In the genomic region with DNA sequence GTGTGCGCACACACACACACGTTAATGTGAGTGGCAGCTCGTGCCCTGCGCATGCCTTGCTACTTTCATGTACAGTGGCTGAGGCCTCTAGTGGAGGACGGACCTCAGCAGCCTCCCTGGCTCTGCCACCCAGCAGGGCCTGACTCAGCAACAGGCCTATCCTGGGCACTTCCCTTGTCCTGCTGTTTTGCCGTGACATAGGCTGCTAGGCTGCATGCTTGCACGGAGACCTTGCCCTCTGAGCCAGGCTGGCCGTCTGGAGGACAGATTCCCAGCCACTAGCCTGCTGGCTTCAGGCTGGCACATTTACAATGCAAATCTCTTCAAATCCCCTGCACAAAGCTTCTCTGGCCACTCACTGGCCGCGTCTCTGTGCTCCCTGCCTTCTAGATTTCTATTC, we compare ENCODE assay signal across 16 cellular contexts. TPM values are rescaled to one million over a fixed set of nuclear protein-coding genes. Genes with fewer than 3 reads are reported as not detected.
A peak's percentile ranks its signal among the peaks of the same experiment; 100 is the strongest.
DNase-seq lines count a peak whose midpoint lies in the region; ATAC-seq lines count a peak whose summit lies in the region.
"Had no signal": no experiment of that assay in that cellular context is flagged by ENCODE, and none has a peak within 500 bp of the region (broad histone marks: within the 10 kb centered on the region; RNA-seq: fewer than 3 reads in every experiment).

No MANE protein-coding gene starts in this region.

- H3K27me3 ChIP-seq in iPS-18a (ENCODE audit: control insufficient read depth, insufficient read depth, low read length) = no peaks in the 10 kb centered on the region
- H3K27me3 ChIP-seq: ovary had no signal

- H3K4me1 ChIP-seq in iPS-18a (ENCODE audit: control insufficient read depth, low read depth, low read length) = peaks cover 14% of the 10 kb centered on the region

- no peak overlapping the region for H3K27ac Mint-ChIP-seq in activated naive CD4-positive, alpha-beta T cell treated with anti-CD3 and anti-CD28 coated beads, Interleukin-2, amount 10 ng/mL, durations not matched to agents 7 days and 5 days
- H3K27ac Mint-ChIP-seq in activated CD4-positive, alpha-beta memory T cell treated with anti-CD3 and anti-CD28 coated beads for 36 hours = peak overlapping the region; percentile 60
- H3K27ac Mint-ChIP-seq in stimulated activated naive B cell treated with anti-CD40 and anti-IgM and Interleukin-4, amounts not matched to agents 10 μg/mL and 1 μg/mL and 100 μg/mL, for 72 hours = peak overlapping the region; percentile 53
- H3K27ac Mint-ChIP-seq: memory B cell; stimulated activated naive CD8-positive, alpha-beta T cell treated with anti-CD3 and anti-CD28 coated beads, Interleukin-15, Interleukin-2, amounts not matched to agents 100 ng/mL and 50 ng/mL, for 24 hours had no signal

- POLR2A ChIA-PET in activated CD4-positive, alpha-beta memory T cell treated with anti-CD3 and anti-CD28 coated beads for 36 hours (lab: Charles Lee) = no interaction called here

- DNase-seq in activated naive CD4-positive, alpha-beta T cell treated with anti-CD3 and anti-CD28 coated beads, Interleukin-2, amount 10 ng/mL, durations not matched to agents 7 days and 5 days = no peak
- no peak for DNase-seq in activated naive CD4-positive, alpha-beta T cell treated with Interleukin-2 at 50 U/mL for 16 hours
- DNase-seq in activated CD4-positive, alpha-beta memory T cell treated with anti-CD3 and anti-CD28 coated beads for 36 hours = no peak
- no peak for DNase-seq in stimulated activated naive B cell treated with anti-CD40 and anti-IgM and Interleukin-4, amounts not matched to agents 10 μg/mL and 1 μg/mL and 100 μg/mL, for 72 hours
- no peak for DNase-seq in cortex of kidney (lab: John Stamatoyannopoulos, UW)
- DNase-seq in DMS 273 treated with DMSO at 0.1 percent for 48 hours (lab: John Stamatoyannopoulos, UW) = no peak
- DNase-seq: activated effector memory CD4-positive, alpha-beta T cell treated with Interleukin-2 at 50 U/mL for 16 hours; effector memory CD8-positive, alpha-beta T cell; NCI-H187 treated with DMSO at 0.1 percent for 48 hours; NCI-H748 treated with DMSO at 0.1 percent for 48 hours; ovary had no signal

- H3K9ac ChIP-seq in iPS-18a (ENCODE audit: low read length) = no peak overlapping the region

- CTCF ChIA-PET in activated naive CD4-positive, alpha-beta T cell treated with anti-CD3 and anti-CD28 coated beads, Interleukin-2, amount 10 ng/mL, durations not matched to agents 7 days and 5 days (lab: Charles Lee) = no interaction called here
- CTCF ChIA-PET in activated CD4-positive, alpha-beta memory T cell treated with anti-CD3 and anti-CD28 coated beads for 36 hours (lab: Charles Lee) = interaction anchor here (0.8 to 1.1 kb wide), 2 partner anchors 39 to 74 kb away, joined by 3 to 4 read pairs; no protein-coding TSS in a partner anchor

- H3K27ac ChIP-seq in iPS-18a (ENCODE audit: low read length) = no peak overlapping the region
- H3K27ac ChIP-seq: ovary had no signal

- ATAC-seq in stimulated activated naive B cell treated with anti-CD40 and anti-IgM and Interleukin-4, amounts not matched to agents 10 μg/mL and 1 μg/mL and 100 μg/mL, for 72 hours (replicated peaks) = no peak
- ATAC-seq in GM19351 (IDR thresholded peaks at IDR 0.05; ENCODE audit: unreplicated experiment) = no peak

- peaks cover 39% of the 10 kb centered on the region for H3K4me1 Mint-ChIP-seq in activated naive CD4-positive, alpha-beta T cell treated with anti-CD3 and anti-CD28 coated beads, Interleukin-2, amount 10 ng/mL, durations not matched to agents 7 days and 5 days
- peaks cover 46% of the 10 kb centered on the region for H3K4me1 Mint-ChIP-seq in activated CD4-positive, alpha-beta memory T cell treated with anti-CD3 and anti-CD28 coated beads for 36 hours (ENCODE audit: low read depth)
- peaks cover 12 to 29% of the 10 kb centered on the region in 2 donors for H3K4me1 Mint-ChIP-seq in stimulated activated naive B cell treated with anti-CD40 and anti-IgM and Interleukin-4, amounts not matched to agents 10 μg/mL and 1 μg/mL and 100 μg/mL, for 72 hours

- H3K4me3 ChIP-seq in iPS-18a (ENCODE audit: low read length) = peak overlapping the region; percentile 1
- H3K4me3 ChIP-seq: ovary, smooth muscle cell had no signal

- H3K27me3 Mint-ChIP-seq in activated naive CD4-positive, alpha-beta T cell treated with anti-CD3 and anti-CD28 coated beads, Interleukin-2, amount 10 ng/mL, durations not matched to agents 7 days and 5 days = no peaks in the 10 kb centered on the region
- no peaks in the 10 kb centered on the region for H3K27me3 Mint-ChIP-seq in activated CD4-positive, alpha-beta memory T cell treated with anti-CD3 and anti-CD28 coated beads for 36 hours
- no peaks in the 10 kb centered on the region for H3K27me3 Mint-ChIP-seq in stimulated activated naive B cell treated with anti-CD40 and anti-IgM and Interleukin-4, amounts not matched to agents 10 μg/mL and 1 μg/mL and 100 μg/mL, for 72 hours
- H3K27me3 Mint-ChIP-seq: effector memory CD8-positive, alpha-beta T cell; memory B cell; stimulated activated naive CD8-positive, alpha-beta T cell treated with anti-CD3 and anti-CD28 coated beads, Interleukin-15, Interleukin-2, amounts not matched to agents 100 ng/mL and 50 ng/mL, for 24 hours had no signal

- H3K4me3 Mint-ChIP-seq in activated naive CD4-positive, alpha-beta T cell treated with anti-CD3 and anti-CD28 coated beads, Interleukin-2, amount 10 ng/mL, durations not matched to agents 7 days and 5 days = peak overlapping the region; percentile 27
- no peak overlapping the region for H3K4me3 Mint-ChIP-seq in activated CD4-positive, alpha-beta memory T cell treated with anti-CD3 and anti-CD28 coated beads for 36 hours
- H3K4me3 Mint-ChIP-seq in stimulated activated naive B cell treated with anti-CD40 and anti-IgM and Interleukin-4, amounts not matched to agents 10 μg/mL and 1 μg/mL and 100 μg/mL, for 72 hours = no peak overlapping the region
- H3K4me3 Mint-ChIP-seq: memory B cell; stimulated activated naive CD8-positive, alpha-beta T cell treated with anti-CD3 and anti-CD28 coated beads, Interleukin-15, Interleukin-2, amounts not matched to agents 100 ng/mL and 50 ng/mL, for 24 hours had no signal

- intact Hi-C loops in activated CD4-positive, alpha-beta memory T cell treated with anti-CD3 and anti-CD28 coated beads for 36 hours (cut with micrococcal nuclease) = no loop called here

- peaks cover 5% of the 10 kb centered on the region for H3K36me3 ChIP-seq in iPS-18a (ENCODE audit: control insufficient read depth, low read depth, low read length)
- H3K36me3 ChIP-seq: ovary had no signal

- no peaks in the 10 kb centered on the region for H3K9me3 ChIP-seq in iPS-18a (ENCODE audit: control insufficient read depth, low read depth, low read length)
- H3K9me3 ChIP-seq: ovary had no signal

- H3K36me3 Mint-ChIP-seq in activated naive CD4-positive, alpha-beta T cell treated with anti-CD3 and anti-CD28 coated beads, Interleukin-2, amount 10 ng/mL, durations not matched to agents 7 days and 5 days = peaks cover 37% of the 10 kb centered on the region
- H3K36me3 Mint-ChIP-seq in activated CD4-positive, alpha-beta memory T cell treated with anti-CD3 and anti-CD28 coated beads for 36 hours = peaks cover 43% of the 10 kb centered on the region
- peaks cover 12 to 28% of the 10 kb centered on the region in 2 donors for H3K36me3 Mint-ChIP-seq in stimulated activated naive B cell treated with anti-CD40 and anti-IgM and Interleukin-4, amounts not matched to agents 10 μg/mL and 1 μg/mL and 100 μg/mL, for 72 hours

- H3K9me3 Mint-ChIP-seq in activated naive CD4-positive, alpha-beta T cell treated with anti-CD3 and anti-CD28 coated beads, Interleukin-2, amount 10 ng/mL, durations not matched to agents 7 days and 5 days = no peaks in the 10 kb centered on the region
- H3K9me3 Mint-ChIP-seq in activated CD4-positive, alpha-beta memory T cell treated with anti-CD3 and anti-CD28 coated beads for 36 hours = no peaks in the 10 kb centered on the region
- H3K9me3 Mint-ChIP-seq in stimulated activated naive B cell treated with anti-CD40 and anti-IgM and Interleukin-4, amounts not matched to agents 10 μg/mL and 1 μg/mL and 100 μg/mL, for 72 hours = peaks cover 0 to 1% of the 10 kb centered on the region in 2 donors
- H3K9me3 Mint-ChIP-seq: effector memory CD8-positive, alpha-beta T cell; memory B cell; stimulated activated naive CD8-positive, alpha-beta T cell treated with anti-CD3 and anti-CD28 coated beads, Interleukin-15, Interleukin-2, amounts not matched to agents 100 ng/mL and 50 ng/mL, for 24 hours had no signal

RNA-seq across cellular contexts. Expression of a gene that starts 9.5 kb away (rescaled TPM):
- 100 to 1,000 TPM; 421 to 440 TPM for total RNA-seq in activated CD4-positive, alpha-beta memory T cell treated with anti-CD3 and anti-CD28 coated beads for 36 hours

RNA-seq across cellular contexts. Expression of a gene that starts 49.9 kb away (rescaled TPM):
- 10 to 100 TPM; 10.1 to 10.6 TPM for total RNA-seq in activated CD4-positive, alpha-beta memory T cell treated with anti-CD3 and anti-CD28 coated beads for 36 hours

RNA-seq across cellular contexts. Expression of a gene that starts 50.0 kb away (rescaled TPM):
- 10 to 100 TPM; 37.4 to 44.7 TPM for total RNA-seq in activated CD4-positive, alpha-beta memory T cell treated with anti-CD3 and anti-CD28 coated beads for 36 hours
